Comparison of ENCODE assay signal across 1 cellular context in the genomic region with DNA sequence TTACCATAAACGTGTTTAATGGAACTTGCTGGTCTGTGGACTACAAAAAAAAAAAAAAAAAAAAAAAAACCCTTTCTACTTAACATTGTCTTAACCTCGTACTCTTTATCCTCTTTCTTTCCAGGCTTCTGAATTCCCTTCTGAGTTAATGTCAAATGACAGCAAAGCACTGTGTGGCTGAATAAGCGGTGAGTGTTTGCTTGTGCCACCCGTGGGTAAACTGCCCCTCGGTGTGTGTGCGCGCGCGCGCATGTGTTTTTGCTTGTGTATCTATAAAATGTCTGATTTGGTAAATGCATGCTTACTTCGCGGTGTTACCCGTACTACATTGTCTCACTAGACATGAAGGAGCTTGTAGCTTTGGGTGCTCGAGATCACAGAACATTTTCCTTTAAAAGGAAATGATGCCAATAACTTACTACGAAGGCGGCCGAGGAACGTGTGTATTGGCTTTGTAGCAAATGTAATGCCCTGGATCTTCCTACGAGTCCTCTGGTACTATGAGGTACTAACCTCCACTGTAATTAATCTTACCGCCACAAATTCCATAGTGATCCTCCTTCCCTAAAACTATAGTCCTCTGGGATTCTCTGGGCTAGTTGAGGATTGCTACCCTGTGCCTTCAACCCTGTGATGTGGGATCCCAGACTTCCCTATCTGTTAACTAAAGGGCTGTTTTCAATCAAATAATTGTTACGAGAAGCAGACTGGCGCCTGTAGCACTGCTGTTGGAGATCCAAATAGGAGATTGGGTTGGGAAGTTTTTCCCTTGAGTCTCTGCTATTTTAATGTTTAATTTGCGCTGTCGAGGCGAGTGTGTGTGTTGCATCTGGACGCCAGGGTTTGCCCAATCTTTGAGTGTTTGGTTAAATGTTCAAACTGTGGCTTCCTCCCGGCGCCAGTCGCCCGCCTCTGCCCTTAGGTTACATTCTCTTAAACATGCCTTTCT.
A peak's percentile ranks its signal among the peaks of the same experiment; 100 is the strongest.
TF ChIP-seq lines count a peak whose summit lies in the region.

No MANE protein-coding gene starts in this region.

TF ChIP-seq in HepG2, 621 proteins besides CTCF, POLR2A, EP300 and RAD21 (continued from another document and continues in another):
- peak; percentile 80 for TF ChIP-seq ZNF781 (CRISPR knock-in tag; IDR thresholded peaks at IDR 0.05; ENCODE audit: borderline replicate concordance, not compliant biosample characterization)
- TF ChIP-seq POGZ (CRISPR knock-in tag; IDR thresholded peaks at IDR 0.05), result 0 out of 2 replicates have a peak, but pooled peaks have one; percentile 12
- 0 out of 2 replicates have a peak, but pooled peaks have one; percentile 0 for TF ChIP-seq ZNF337 (CRISPR knock-in tag; IDR thresholded peaks at IDR 0.05; ENCODE audit: borderline replicate concordance, low read depth)
- TF ChIP-seq, protein P1, sequence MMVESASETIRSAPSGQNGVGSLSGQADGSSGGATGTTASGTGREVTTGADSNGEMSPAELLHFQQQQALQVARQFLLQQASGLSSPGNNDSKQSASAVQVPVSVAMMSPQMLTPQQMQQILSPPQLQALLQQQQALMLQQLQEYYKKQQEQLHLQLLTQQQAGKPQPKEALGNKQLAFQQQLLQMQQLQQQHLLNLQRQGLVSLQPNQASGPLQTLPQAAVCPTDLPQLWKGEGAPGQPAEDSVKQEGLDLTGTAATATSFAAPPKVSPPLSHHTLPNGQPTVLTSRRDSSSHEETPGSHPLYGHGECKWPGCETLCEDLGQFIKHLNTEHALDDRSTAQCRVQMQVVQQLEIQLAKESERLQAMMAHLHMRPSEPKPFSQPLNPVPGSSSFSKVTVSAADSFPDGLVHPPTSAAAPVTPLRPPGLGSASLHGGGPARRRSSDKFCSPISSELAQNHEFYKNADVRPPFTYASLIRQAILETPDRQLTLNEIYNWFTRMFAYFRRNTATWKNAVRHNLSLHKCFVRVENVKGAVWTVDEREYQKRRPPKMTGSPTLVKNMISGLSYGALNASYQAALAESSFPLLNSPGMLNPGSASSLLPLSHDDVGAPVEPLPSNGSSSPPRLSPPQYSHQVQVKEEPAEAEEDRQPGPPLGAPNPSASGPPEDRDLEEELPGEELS (CRISPR knock-in tag; IDR thresholded peaks at IDR 0.05), result 0 out of 2 replicates have a peak, but pooled peaks have one; percentile 33
- TF ChIP-seq, protein P2, sequence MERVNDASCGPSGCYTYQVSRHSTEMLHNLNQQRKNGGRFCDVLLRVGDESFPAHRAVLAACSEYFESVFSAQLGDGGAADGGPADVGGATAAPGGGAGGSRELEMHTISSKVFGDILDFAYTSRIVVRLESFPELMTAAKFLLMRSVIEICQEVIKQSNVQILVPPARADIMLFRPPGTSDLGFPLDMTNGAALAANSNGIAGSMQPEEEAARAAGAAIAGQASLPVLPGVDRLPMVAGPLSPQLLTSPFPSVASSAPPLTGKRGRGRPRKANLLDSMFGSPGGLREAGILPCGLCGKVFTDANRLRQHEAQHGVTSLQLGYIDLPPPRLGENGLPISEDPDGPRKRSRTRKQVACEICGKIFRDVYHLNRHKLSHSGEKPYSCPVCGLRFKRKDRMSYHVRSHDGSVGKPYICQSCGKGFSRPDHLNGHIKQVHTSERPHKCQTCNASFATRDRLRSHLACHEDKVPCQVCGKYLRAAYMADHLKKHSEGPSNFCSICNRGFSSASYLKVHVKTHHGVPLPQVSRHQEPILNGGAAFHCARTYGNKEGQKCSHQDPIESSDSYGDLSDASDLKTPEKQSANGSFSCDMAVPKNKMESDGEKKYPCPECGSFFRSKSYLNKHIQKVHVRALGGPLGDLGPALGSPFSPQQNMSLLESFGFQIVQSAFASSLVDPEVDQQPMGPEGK (CRISPR knock-in tag; IDR thresholded peaks at IDR 0.05), result 0 out of 2 replicates have a peak, but pooled peaks have one; percentile 32
- no peak for TF ChIP-seq SOX13 (IDR thresholded peaks at IDR 0.05)
- TF ChIP-seq SOX13 (CRISPR knock-in tag; conservative IDR thresholded peaks at IDR 0.05 in 1 of 2, IDR thresholded peaks at IDR 0.05 in 1 of 2), result peak; percentile 18 to 30; a peak in 1 of 4 replicates
- peak; percentile 14; the same call in 1 of the 2 replicates for TF ChIP-seq SMC3 (IDR thresholded peaks at IDR 0.05; ENCODE audit: low read length)
- TF ChIP-seq NR2F6 (IDR thresholded peaks at IDR 0.05), result no peak
- peak; percentile 6; the same call in 1 of the 2 replicates for TF ChIP-seq NR2F6 (CRISPR knock-in tag; IDR thresholded peaks at IDR 0.05)
- TF ChIP-seq TEAD2 (CRISPR knock-in tag; IDR thresholded peaks at IDR 0.05), result no peak
- TF ChIP-seq, protein P3, sequence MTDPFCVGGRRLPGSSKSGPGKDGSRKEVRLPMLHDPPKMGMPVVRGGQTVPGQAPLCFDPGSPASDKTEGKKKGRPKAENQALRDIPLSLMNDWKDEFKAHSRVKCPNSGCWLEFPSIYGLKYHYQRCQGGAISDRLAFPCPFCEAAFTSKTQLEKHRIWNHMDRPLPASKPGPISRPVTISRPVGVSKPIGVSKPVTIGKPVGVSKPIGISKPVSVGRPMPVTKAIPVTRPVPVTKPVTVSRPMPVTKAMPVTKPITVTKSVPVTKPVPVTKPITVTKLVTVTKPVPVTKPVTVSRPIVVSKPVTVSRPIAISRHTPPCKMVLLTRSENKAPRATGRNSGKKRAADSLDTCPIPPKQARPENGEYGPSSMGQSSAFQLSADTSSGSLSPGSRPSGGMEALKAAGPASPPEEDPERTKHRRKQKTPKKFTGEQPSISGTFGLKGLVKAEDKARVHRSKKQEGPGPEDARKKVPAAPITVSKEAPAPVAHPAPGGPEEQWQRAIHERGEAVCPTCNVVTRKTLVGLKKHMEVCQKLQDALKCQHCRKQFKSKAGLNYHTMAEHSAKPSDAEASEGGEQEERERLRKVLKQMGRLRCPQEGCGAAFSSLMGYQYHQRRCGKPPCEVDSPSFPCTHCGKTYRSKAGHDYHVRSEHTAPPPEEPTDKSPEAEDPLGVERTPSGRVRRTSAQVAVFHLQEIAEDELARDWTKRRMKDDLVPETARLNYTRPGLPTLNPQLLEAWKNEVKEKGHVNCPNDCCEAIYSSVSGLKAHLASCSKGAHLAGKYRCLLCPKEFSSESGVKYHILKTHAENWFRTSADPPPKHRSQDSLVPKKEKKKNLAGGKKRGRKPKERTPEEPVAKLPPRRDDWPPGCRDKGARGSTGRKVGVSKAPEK (CRISPR knock-in tag; IDR thresholded peaks at IDR 0.05; ENCODE audit: borderline replicate concordance), result peak; percentile 61; the same call in 1 of the 2 replicates
- TF ChIP-seq, protein P4, sequence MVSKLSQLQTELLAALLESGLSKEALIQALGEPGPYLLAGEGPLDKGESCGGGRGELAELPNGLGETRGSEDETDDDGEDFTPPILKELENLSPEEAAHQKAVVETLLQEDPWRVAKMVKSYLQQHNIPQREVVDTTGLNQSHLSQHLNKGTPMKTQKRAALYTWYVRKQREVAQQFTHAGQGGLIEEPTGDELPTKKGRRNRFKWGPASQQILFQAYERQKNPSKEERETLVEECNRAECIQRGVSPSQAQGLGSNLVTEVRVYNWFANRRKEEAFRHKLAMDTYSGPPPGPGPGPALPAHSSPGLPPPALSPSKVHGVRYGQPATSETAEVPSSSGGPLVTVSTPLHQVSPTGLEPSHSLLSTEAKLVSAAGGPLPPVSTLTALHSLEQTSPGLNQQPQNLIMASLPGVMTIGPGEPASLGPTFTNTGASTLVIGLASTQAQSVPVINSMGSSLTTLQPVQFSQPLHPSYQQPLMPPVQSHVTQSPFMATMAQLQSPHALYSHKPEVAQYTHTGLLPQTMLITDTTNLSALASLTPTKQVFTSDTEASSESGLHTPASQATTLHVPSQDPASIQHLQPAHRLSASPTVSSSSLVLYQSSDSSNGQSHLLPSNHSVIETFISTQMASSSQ (IDR thresholded peaks at IDR 0.05; ENCODE audit: low read depth), result 0 out of 2 replicates have a peak, but pooled peaks have one; percentile 17
- TF ChIP-seq, protein P4 (CRISPR knock-in tag; IDR thresholded peaks at IDR 0.05; ENCODE audit: borderline replicate concordance), result no peak
- TF ChIP-seq, protein P5, sequence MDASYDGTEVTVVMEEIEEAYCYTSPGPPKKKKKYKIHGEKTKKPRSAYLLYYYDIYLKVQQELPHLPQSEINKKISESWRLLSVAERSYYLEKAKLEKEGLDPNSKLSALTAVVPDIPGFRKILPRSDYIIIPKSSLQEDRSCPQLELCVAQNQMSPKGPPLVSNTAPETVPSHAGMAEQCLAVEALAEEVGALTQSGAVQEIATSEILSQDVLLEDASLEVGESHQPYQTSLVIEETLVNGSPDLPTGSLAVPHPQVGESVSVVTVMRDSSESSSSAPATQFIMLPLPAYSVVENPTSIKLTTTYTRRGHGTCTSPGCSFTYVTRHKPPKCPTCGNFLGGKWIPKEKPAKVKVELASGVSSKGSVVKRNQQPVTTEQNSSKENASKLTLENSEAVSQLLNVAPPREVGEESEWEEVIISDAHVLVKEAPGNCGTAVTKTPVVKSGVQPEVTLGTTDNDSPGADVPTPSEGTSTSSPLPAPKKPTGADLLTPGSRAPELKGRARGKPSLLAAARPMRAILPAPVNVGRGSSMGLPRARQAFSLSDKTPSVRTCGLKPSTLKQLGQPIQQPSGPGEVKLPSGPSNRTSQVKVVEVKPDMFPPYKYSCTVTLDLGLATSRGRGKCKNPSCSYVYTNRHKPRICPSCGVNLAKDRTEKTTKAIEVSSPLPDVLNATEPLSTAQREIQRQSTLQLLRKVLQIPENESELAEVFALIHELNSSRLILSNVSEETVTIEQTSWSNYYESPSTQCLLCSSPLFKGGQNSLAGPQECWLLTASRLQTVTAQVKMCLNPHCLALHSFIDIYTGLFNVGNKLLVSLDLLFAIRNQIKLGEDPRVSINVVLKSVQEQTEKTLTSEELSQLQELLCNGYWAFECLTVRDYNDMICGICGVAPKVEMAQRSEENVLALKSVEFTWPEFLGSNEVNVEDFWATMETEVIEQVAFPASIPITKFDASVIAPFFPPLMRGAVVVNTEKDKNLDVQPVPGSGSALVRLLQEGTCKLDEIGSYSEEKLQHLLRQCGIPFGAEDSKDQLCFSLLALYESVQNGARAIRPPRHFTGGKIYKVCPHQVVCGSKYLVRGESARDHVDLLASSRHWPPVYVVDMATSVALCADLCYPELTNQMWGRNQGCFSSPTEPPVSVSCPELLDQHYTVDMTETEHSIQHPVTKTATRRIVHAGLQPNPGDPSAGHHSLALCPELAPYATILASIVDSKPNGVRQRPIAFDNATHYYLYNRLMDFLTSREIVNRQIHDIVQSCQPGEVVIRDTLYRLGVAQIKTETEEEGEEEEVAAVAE (CRISPR knock-in tag; IDR thresholded peaks at IDR 0.05; ENCODE audit: borderline replicate concordance), result no peak
- TF ChIP-seq TBX2 (CRISPR knock-in tag; IDR thresholded peaks at IDR 0.05; ENCODE audit: borderline replicate concordance), result 0 out of 2 replicates have a peak, but pooled peaks have one; percentile 40
- no peak for TF ChIP-seq ATRX (CRISPR knock-in tag; IDR thresholded peaks at IDR 0.05; ENCODE audit: borderline replicate concordance)
- TF ChIP-seq ZNF350 (CRISPR knock-in tag; IDR thresholded peaks at IDR 0.05; ENCODE audit: borderline replicate concordance, low read depth), result no peak
- peak; percentile 64; the same call in 1 of the 2 replicates for TF ChIP-seq SAP130 (CRISPR knock-in tag; IDR thresholded peaks at IDR 0.05; ENCODE audit: low read depth)
- TF ChIP-seq, protein P6, sequence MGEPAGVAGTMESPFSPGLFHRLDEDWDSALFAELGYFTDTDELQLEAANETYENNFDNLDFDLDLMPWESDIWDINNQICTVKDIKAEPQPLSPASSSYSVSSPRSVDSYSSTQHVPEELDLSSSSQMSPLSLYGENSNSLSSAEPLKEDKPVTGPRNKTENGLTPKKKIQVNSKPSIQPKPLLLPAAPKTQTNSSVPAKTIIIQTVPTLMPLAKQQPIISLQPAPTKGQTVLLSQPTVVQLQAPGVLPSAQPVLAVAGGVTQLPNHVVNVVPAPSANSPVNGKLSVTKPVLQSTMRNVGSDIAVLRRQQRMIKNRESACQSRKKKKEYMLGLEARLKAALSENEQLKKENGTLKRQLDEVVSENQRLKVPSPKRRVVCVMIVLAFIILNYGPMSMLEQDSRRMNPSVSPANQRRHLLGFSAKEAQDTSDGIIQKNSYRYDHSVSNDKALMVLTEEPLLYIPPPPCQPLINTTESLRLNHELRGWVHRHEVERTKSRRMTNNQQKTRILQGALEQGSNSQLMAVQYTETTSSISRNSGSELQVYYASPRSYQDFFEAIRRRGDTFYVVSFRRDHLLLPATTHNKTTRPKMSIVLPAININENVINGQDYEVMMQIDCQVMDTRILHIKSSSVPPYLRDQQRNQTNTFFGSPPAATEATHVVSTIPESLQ (CRISPR knock-in tag; conservative IDR thresholded peaks at IDR 0.05), result no peak
- no peak for TF ChIP-seq TCF12 (IDR thresholded peaks at IDR 0.05)
- no peak for TF ChIP-seq TCF12 (CRISPR knock-in tag; IDR thresholded peaks at IDR 0.05)
- 0 out of 2 replicates have a peak, but pooled peaks have one; percentile 20 for TF ChIP-seq ELF3 (CRISPR knock-in tag; IDR thresholded peaks at IDR 0.05)
- TF ChIP-seq ZNF567 (CRISPR knock-in tag; IDR thresholded peaks at IDR 0.05; ENCODE audit: borderline replicate concordance), result 0 out of 2 replicates have a peak, but pooled peaks have one; percentile 15
- no peak for TF ChIP-seq SIX1 (CRISPR knock-in tag; IDR thresholded peaks at IDR 0.05; ENCODE audit: borderline replicate concordance)
- TF ChIP-seq NCOR1 (IDR thresholded peaks at IDR 0.05; ENCODE audit: borderline replicate concordance, low read length), result 0 out of 2 replicates have a peak, but pooled peaks have one; percentile 21
- TF ChIP-seq, protein P7, sequence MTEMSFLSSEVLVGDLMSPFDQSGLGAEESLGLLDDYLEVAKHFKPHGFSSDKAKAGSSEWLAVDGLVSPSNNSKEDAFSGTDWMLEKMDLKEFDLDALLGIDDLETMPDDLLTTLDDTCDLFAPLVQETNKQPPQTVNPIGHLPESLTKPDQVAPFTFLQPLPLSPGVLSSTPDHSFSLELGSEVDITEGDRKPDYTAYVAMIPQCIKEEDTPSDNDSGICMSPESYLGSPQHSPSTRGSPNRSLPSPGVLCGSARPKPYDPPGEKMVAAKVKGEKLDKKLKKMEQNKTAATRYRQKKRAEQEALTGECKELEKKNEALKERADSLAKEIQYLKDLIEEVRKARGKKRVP (CRISPR knock-in tag; IDR thresholded peaks at IDR 0.05), result 0 out of 4 replicates have a peak, but pooled peaks of 1 of the 2 experiments have one; percentile 10
- peak; percentile 72 for TF ChIP-seq RBFOX2 (IDR thresholded peaks at IDR 0.05; ENCODE audit: low read depth, low read length)
- TF ChIP-seq, protein P8, sequence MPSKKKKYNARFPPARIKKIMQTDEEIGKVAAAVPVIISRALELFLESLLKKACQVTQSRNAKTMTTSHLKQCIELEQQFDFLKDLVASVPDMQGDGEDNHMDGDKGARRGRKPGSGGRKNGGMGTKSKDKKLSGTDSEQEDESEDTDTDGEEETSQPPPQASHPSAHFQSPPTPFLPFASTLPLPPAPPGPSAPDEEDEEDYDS (CRISPR knock-in tag; IDR thresholded peaks at IDR 0.05), result 0 out of 2 replicates have a peak, but pooled peaks have one; percentile 17
